1 cellular context compared by ENCODE assay signal in the genomic region with DNA sequence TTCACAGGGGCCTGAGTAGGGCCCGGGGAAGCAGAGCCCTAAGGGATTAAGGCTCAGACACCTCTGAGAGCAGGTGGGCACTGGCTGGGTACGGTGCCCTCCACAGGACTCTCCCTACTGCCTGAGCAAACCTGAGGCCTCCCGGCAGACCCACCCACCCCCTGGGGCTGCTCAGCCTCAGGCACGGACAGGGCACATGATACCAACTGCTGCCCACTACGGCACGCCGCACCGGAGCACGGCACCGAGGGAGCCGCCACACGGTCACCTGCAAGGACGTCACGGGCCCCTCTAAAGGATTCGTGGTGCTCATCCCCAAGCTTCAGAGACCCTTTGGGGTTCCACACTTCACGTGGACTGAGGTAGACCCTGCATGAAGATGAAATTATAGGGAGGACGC.
TF ChIP-seq lines count a peak whose summit lies in the region.

No MANE protein-coding gene starts in this region.

TF ChIP-seq in HepG2, 621 proteins besides CTCF, POLR2A, EP300 and RAD21:
- no peak for TF ChIP-seq ONECUT2 (CRISPR knock-in tag; IDR thresholded peaks at IDR 0.05)
- TF ChIP-seq AGO2 (optimal IDR thresholded peaks at IDR 0.05; ENCODE audit: low read depth, low read length): peak; percentile 71
- TF ChIP-seq HMGXB4 (CRISPR knock-in tag; IDR thresholded peaks at IDR 0.05; ENCODE audit: borderline replicate concordance in 1 of 2, low read depth in 1 of 2): no peak
- peak; percentile 66 for TF ChIP-seq RBFOX2 (IDR thresholded peaks at IDR 0.05; ENCODE audit: low read depth, low read length)
- no peak for TF ChIP-seq NBN (conservative IDR thresholded peaks at IDR 0.05)
- TF ChIP-seq ZC3H13 (CRISPR knock-in tag; IDR thresholded peaks at IDR 0.05): peak; percentile 40; the same call in 1 of the 2 replicates
